1 cellular context compared by ENCODE assay signal in genomic region chr6:42390228-42390934, GRCh38.
A peak's percentile ranks its signal among the peaks of the same experiment; 100 is the strongest.
TF ChIP-seq lines count a peak whose summit lies in the region.

No MANE protein-coding gene starts in this region.

TF ChIP-seq in GM12878, 131 proteins besides CTCF, POLR2A, EP300 and RAD21 (continued from another document):
- TF ChIP-seq BCLAF1 (IDR thresholded peaks at IDR 0.05) (no peak), HSF1 (IDR thresholded peaks at IDR 0.05; ENCODE audit: low read depth, low read length) (no peak), ZBED1 (IDR thresholded peaks at IDR 0.05; ENCODE audit: borderline replicate concordance) (no peak), ZBTB4 (CRISPR knock-in tag; IDR thresholded peaks at IDR 0.05) (no peak), SRF (IDR thresholded peaks at IDR 0.05; ENCODE audit: low read depth in 2 of 2, low read length in 2 of 2) (no peak), E4F1 (IDR thresholded peaks at IDR 0.05; ENCODE audit: borderline replicate concordance, partially characterized antibody) (no peak), BACH1 (IDR thresholded peaks at IDR 0.05; ENCODE audit: borderline replicate concordance) (peak; percentile 26; the same call in 1 of the 2 replicates), ZNF274 (IDR thresholded peaks at IDR 0.05; ENCODE audit: insufficient read depth, insufficient read length) (no peak), NRF1 (conservative IDR thresholded peaks at IDR 0.05; ENCODE audit: low read depth, low read length) (no peak), MEF2A (IDR thresholded peaks at IDR 0.05; ENCODE audit: insufficient read depth, low read depth, low read length) (no peak), USF1 (IDR thresholded peaks at IDR 0.05; ENCODE audit: borderline replicate concordance, extremely low read length, insufficient read depth, low read depth, low read length) (no peak), MTA3 (IDR thresholded peaks at IDR 0.05; ENCODE audit: borderline replicate concordance, low read length) (peak; percentile 83; the same call in 1 of the 2 replicates), MEF2B (IDR thresholded peaks at IDR 0.05; ENCODE audit: partially characterized antibody, poor library complexity, severe bottlenecking) (no peak), POLR2AphosphoS5 (IDR thresholded peaks at IDR 0.05; ENCODE audit: low read length) (no peak), CHD2 (IDR thresholded peaks at IDR 0.05; ENCODE audit: borderline replicate concordance, low read depth, low read length) (peak; percentile 22; the same call in 1 of the 2 replicates), ZBTB11 (CRISPR knock-in tag; IDR thresholded peaks at IDR 0.05) (no peak), ESRRA (IDR thresholded peaks at IDR 0.05; ENCODE audit: low read length) (no peak), HDAC6 (IDR thresholded peaks at IDR 0.05; ENCODE audit: unreplicated experiment) (no peak), IKZF2 (IDR thresholded peaks at IDR 0.05) (peak in 1 of 2 experiments; percentile 29; a peak in 3 of 4 replicates), POU2F2 (IDR thresholded peaks at IDR 0.05; ENCODE audit: borderline replicate concordance, low read depth, low read length) (peak; percentile 84), RBBP5 (conservative IDR thresholded peaks at IDR 0.05) (no peak), NFIC (IDR thresholded peaks at IDR 0.05; ENCODE audit: low read depth, low read length) (peak; percentile 62), ZZZ3 (IDR thresholded peaks at IDR 0.05; ENCODE audit: control insufficient read depth, insufficient read length, low read depth) (no peak), SPI1 (IDR thresholded peaks at IDR 0.05; ENCODE audit: borderline replicate concordance, insufficient read depth, low read depth, low read length) (peak; percentile 49; the same call in 1 of the 2 replicates), ZNF384 (IDR thresholded peaks at IDR 0.05; ENCODE audit: borderline replicate concordance, low read depth, low read length) (peak; percentile 75; the same call in 1 of the 2 replicates), SP1 (IDR thresholded peaks at IDR 0.05; ENCODE audit: low read depth, low read length) (no peak), ZNF622 (IDR thresholded peaks at IDR 0.05) (no peak), BRCA1 (IDR thresholded peaks at IDR 0.05; ENCODE audit: low read depth, low read length) (no peak), NBN (IDR thresholded peaks at IDR 0.05) (no peak), JUND (IDR thresholded peaks at IDR 0.05; ENCODE audit: low read depth, low read length) (no peak)
